ENCODE assay signal across 16 cellular contexts in genomic region chr9:123761905-123762605, GRCh38.
A peak's percentile ranks its signal among the peaks of the same experiment; 100 is the strongest.
DNase-seq lines count a peak whose midpoint lies in the region; ATAC-seq and TF ChIP-seq lines count a peak whose summit lies in the region.
"Had no signal": no experiment of that assay in that cellular context is flagged by ENCODE, and none has a peak within 500 bp of the region (broad histone marks: within the 10 kb centered on the region; RNA-seq: fewer than 3 reads in every experiment).

No MANE protein-coding gene starts in this region.

- H3K4me3 ChIP-seq in cardiac fibroblast (replicated peaks in 1 of 2; ENCODE audit: low read depth in 2 of 2, low read length in 2 of 2) (no peak overlapping the region), spleen (no peak overlapping the region)
- H3K4me3 ChIP-seq: BLaER1, upper lobe of right lung had no signal

- peaks cover 0 to 37% (median 22%) of the 10 kb centered on the region in 6 donors for H3K4me1 ChIP-seq in spleen
- H3K4me1 ChIP-seq: BLaER1, upper lobe of right lung had no signal

- H3K9me3 Mint-ChIP-seq in activated CD8-positive, alpha-beta T cell treated with anti-CD3 and anti-CD28 coated beads, Interleukin-2, amount 10 ng/mL, durations not matched to agents 7 days and 5 days (ENCODE audit: insufficient read depth): no peaks in the 10 kb centered on the region
- H3K9me3 Mint-ChIP-seq: neural crest cell had no signal

- peak overlapping the region in 6 of 8 donors; percentile 3 to 31 (median 21) for H3K27ac ChIP-seq in spleen
- H3K27ac ChIP-seq: BLaER1, upper lobe of right lung had no signal

- H3K27me3 Mint-ChIP-seq in activated CD8-positive, alpha-beta T cell treated with anti-CD3 and anti-CD28 coated beads, Interleukin-2, amount 10 ng/mL, durations not matched to agents 7 days and 5 days (ENCODE audit: low read depth): no peaks in the 10 kb centered on the region

- 72 to 86% (median 81%) methylated on average over 4 of the region's 4 CpGs for WGBS in spleen, 5 donors

- no peaks in the 10 kb centered on the region for H3K27me3 ChIP-seq in spleen (replicated peaks in 1 of 7)
- H3K27me3 ChIP-seq: BLaER1, upper lobe of right lung had no signal

- CTCF ChIA-PET in activated CD8-positive, alpha-beta T cell treated with anti-CD3 and anti-CD28 coated beads, Interleukin-2, amount 10 ng/mL, durations not matched to agents 7 days and 5 days (lab: Charles Lee): no interaction called here

- intact Hi-C loops in left colon (cut with DNase I, micrococcal nuclease): no loop called here
- intact Hi-C loops in spleen (cut with DNase I; ENCODE audit: low total_unique reads): no loop called here

- no peaks in the 10 kb centered on the region for H3K9me3 ChIP-seq in spleen
- H3K9me3 ChIP-seq: BLaER1, upper lobe of right lung had no signal

- no peak overlapping the region for H3K27ac Mint-ChIP-seq in activated CD8-positive, alpha-beta T cell treated with anti-CD3 and anti-CD28 coated beads, Interleukin-2, amount 10 ng/mL, durations not matched to agents 7 days and 5 days

- H3K36me3 Mint-ChIP-seq in activated CD8-positive, alpha-beta T cell treated with anti-CD3 and anti-CD28 coated beads, Interleukin-2, amount 10 ng/mL, durations not matched to agents 7 days and 5 days (ENCODE audit: low read depth): no peaks in the 10 kb centered on the region

- H3K4me3 Mint-ChIP-seq in activated CD8-positive, alpha-beta T cell treated with anti-CD3 and anti-CD28 coated beads, Interleukin-2, amount 10 ng/mL, durations not matched to agents 7 days and 5 days: no peak overlapping the region
- H3K4me3 Mint-ChIP-seq: neural crest cell had no signal

- ATAC-seq in left colon (peak; percentile 42), GM19452 (IDR thresholded peaks at IDR 0.05; ENCODE audit: unreplicated experiment) (no peak)
- ATAC-seq in activated CD8-positive, alpha-beta T cell treated with anti-CD3 and anti-CD28 coated beads, Interleukin-2, amount 10 ng/mL, durations not matched to agents 7 days and 5 days: no peak
- ATAC-seq: upper lobe of right lung had no signal

- POLR2A ChIA-PET in activated CD8-positive, alpha-beta T cell treated with anti-CD3 and anti-CD28 coated beads, Interleukin-2, amount 10 ng/mL, durations not matched to agents 7 days and 5 days (lab: Charles Lee): no interaction called here

- TF ChIP-seq CTCF in cardiac fibroblast (IDR thresholded peaks at IDR 0.05; ENCODE audit: low read depth, low read length) (no peak), spleen (IDR thresholded peaks at IDR 0.05 in 8 of 11, conservative IDR thresholded peaks at IDR 0.05 in 3 of 11) (no peak)

- no peak for TF ChIP-seq POLR2A in spleen (IDR thresholded peaks at IDR 0.05)

- DNase-seq in HS-27A (ENCODE audit: low read depth) (peak; percentile 23), cardiac fibroblast (ENCODE audit: low read depth in 2 of 2) (peak; percentile 20 to 22), left colon (no peak), spleen (no peak), RPMI8226 (no peak)
- DNase-seq in activated CD8-positive, alpha-beta T cell treated with anti-CD3 and anti-CD28 coated beads, Interleukin-2, amount 10 ng/mL, durations not matched to agents 7 days and 5 days: no peak
- DNase-seq: activated CD8-positive, alpha-beta memory T cell treated with anti-CD3 and anti-CD28 coated beads for 24 hours; aorta; dermis blood vessel endothelial cell; DMS79; NCI-H146; stimulated activated naive CD4-positive, alpha-beta T cell treated with Interleukin-2 at 50 U/mL for 16 hours; upper lobe of right lung had no signal

- H3K36me3 ChIP-seq in spleen: peaks cover 0 to 13% (median 2%) of the 10 kb centered on the region in 6 donors
- H3K36me3 ChIP-seq: upper lobe of right lung had no signal

- H3K4me1 Mint-ChIP-seq in activated CD8-positive, alpha-beta T cell treated with anti-CD3 and anti-CD28 coated beads, Interleukin-2, amount 10 ng/mL, durations not matched to agents 7 days and 5 days (ENCODE audit: low read depth): no peaks in the 10 kb centered on the region

Comparison
In these comparisons a context has a peak if more than half of its experiments do, and no peak if none do; other contexts are left out.
1. DNase-seq: peak in HS-27A (single experiment) and cardiac fibroblast (2 of 2); none in left colon (0 of 2), spleen (single experiment), activated CD8-positive, alpha-beta T cell treated with anti-CD3 and anti-CD28 coated beads, Interleukin-2, amount 10 ng/mL, durations not matched to agents 7 days and 5 days (single experiment) and RPMI8226 (single experiment).